Comparison of ENCODE assay signal across 18 cellular contexts in the genomic region with DNA sequence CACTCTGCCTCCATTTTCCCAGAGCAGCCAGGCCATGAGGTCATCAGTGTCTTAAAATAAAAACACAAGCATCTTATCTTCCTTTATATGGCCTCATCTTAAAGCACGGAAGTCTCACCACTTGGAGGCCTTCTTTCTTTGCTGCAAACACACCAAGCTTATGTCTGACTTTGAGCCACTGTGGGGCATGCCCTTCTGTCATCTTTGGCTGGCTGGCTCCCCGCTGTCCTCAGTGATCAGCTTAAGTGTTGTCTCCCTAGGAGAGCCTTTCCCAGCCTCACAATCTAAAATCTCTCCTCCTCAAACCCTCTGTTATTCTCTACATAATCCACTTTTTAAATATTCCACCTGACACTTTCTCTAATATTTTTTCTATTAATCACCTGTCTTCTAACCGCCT.
A peak's percentile ranks its signal among the peaks of the same experiment; 100 is the strongest.
DNase-seq lines count a peak whose midpoint lies in the region; ATAC-seq and TF ChIP-seq lines count a peak whose summit lies in the region.
"Had no signal": no experiment of that assay in that cellular context is flagged by ENCODE, and none has a peak within 500 bp of the region (broad histone marks: within the 10 kb centered on the region; RNA-seq: fewer than 3 reads in every experiment).

No MANE protein-coding gene starts in this region.

- peak overlapping the region; percentile 48 for H3K18ac ChIP-seq in IMR-90 (ENCODE audit: low read depth, low read length)

- dilution Hi-C loops in IMR-90 (cut with HindIII; ENCODE audit: low sequenced_read_pairs, unreplicated experiment) = no loop called here

- TF ChIP-seq RAD21 in IMR-90 (IDR thresholded peaks at IDR 0.05; ENCODE audit: low read length) = no peak

- peak overlapping the region; percentile 4; the same call in 1 of the 2 replicates for H2AK5ac ChIP-seq in IMR-90 (ENCODE audit: low read depth, low read length)

- H3K9ac ChIP-seq in IMR-90 (ENCODE audit: low read depth, low read length) (no peak overlapping the region), skeletal muscle tissue (ENCODE audit: low read depth in 1 of 3, low read length in 3 of 3) (no peak overlapping the region)

- no peaks in the 10 kb centered on the region for H4K20me1 ChIP-seq in IMR-90 (ENCODE audit: insufficient read depth, low read length)

- no peak overlapping the region for H2AFZ ChIP-seq in IMR-90 (replicated peaks; ENCODE audit: low read length, poor library complexity)

- in situ Hi-C loops in IMR-90 (cut with MboI; ENCODE audit: low sequenced_read_pairs) = no loop called here
- in situ Hi-C loops in brain microvascular endothelial cell (cut with HindIII; ENCODE audit: low pct_ligation_motif_present, low sequenced_read_pairs) = no loop called here

- intact Hi-C loops in IMR-90 (cut with micrococcal nuclease) = loop anchor here (10.0 kb wide), 1 partner anchor 728 kb away; no protein-coding TSS in a partner anchor
- intact Hi-C loops in lower lobe of right lung (cut with DNase I) = no loop called here
- intact Hi-C loops in lower leg skin (cut with DNase I; ENCODE audit: low total_unique reads) = no loop called here

- no peak overlapping the region for H4K91ac ChIP-seq in IMR-90 (ENCODE audit: insufficient read depth, low read depth, low read length)

- peak overlapping the region; percentile 41; the same call in 1 of the 2 replicates for H2BK120ac ChIP-seq in IMR-90 (ENCODE audit: low read depth, low read length)

- H3K4me3 ChIP-seq in IMR-90 (ENCODE audit: insufficient read depth, low read depth, low read length) (no peak overlapping the region), brain microvascular endothelial cell (ENCODE audit: low read depth, low read length) (no peak overlapping the region), lower lobe of right lung (no peak overlapping the region), skeletal muscle tissue (ENCODE audit: low read length in 3 of 3) (no peak overlapping the region), lower leg skin (ENCODE audit: low read depth, poor library complexity, severe bottlenecking) (no peak overlapping the region)

- H3K23ac ChIP-seq in IMR-90 (ENCODE audit: low read depth, low read length) = peak overlapping the region; percentile 4; the same call in 1 of the 2 replicates

- 0 out of 2 replicates have a peak, but pooled peaks cover 3% of the 10 kb centered on the region for H3K9me1 ChIP-seq in IMR-90 (ENCODE audit: insufficient read depth, low read length)

- no peak overlapping the region for H2BK15ac ChIP-seq in IMR-90 (ENCODE audit: low read depth, low read length)

- DNase-seq in IMR-90 = no peak
- DNase-seq in brain microvascular endothelial cell = no peak
- DNase-seq in lower lobe of right lung = no peak
- DNase-seq in lower leg skin (ENCODE audit: low spot score in 2 of 2) = no peak
- no peak for DNase-seq in A172 (ENCODE audit: low spot score)
- DNase-seq in activated naive CD4-positive, alpha-beta T cell treated with anti-CD3 and anti-CD28 coated beads, Interleukin-2, amount 50 U/mL, for 16 hours = no peak
- DNase-seq: ACHN, AML-193, GF-D8, GOT3, HFFc6, KG1, NCI-H1436, NCI-H2029 treated with DMSO at 0.1 percent for 48 hours, NCI-H774, RPMI8226 had no signal

- H3K14ac ChIP-seq in IMR-90 (replicated peaks; ENCODE audit: low read depth, low read length) = 0 out of 2 replicates have a peak overlapping the region, but pooled peaks have one; percentile 18

- H3K4ac ChIP-seq in IMR-90 (ENCODE audit: low read depth, low read length) = 0 out of 2 replicates have a peak overlapping the region, but pooled peaks have one; percentile 15

- no peaks in the 10 kb centered on the region for H3K79me1 ChIP-seq in IMR-90 (ENCODE audit: low read depth in 1 of 2, low read length in 2 of 2)

- 50% methylated on average over 2 of the region's 3 CpGs; no CpG with 5 or more reads in 1 of the 2 experiments for WGBS in IMR-90 (ENCODE audit: extremely low coverage in 2 of 2, insufficient read length in 1 of 2), 2 experiments
- 92 to 94% methylated on average over 3 of the region's 3 CpGs for WGBS in lower leg skin, 2 donors

- peaks cover 12% of the 10 kb centered on the region for H3K4me1 ChIP-seq in IMR-90 (ENCODE audit: control insufficient read depth, insufficient read depth, low read length)
- H3K4me1 ChIP-seq in lower lobe of right lung = peaks cover 11% of the 10 kb centered on the region
- peaks cover 0 to 3% (median 0%) of the 10 kb centered on the region in 3 donors for H3K4me1 ChIP-seq in skeletal muscle tissue (ENCODE audit: control insufficient read depth in 3 of 3, insufficient read depth in 3 of 3, low read length in 3 of 3)

- H2AK9ac ChIP-seq in IMR-90 (replicated peaks; ENCODE audit: low read depth, low read length, poor library complexity) = no peak overlapping the region

- TF ChIP-seq CTCF in IMR-90 (conservative IDR thresholded peaks at IDR 0.05; ENCODE audit: low read depth, low read length) (no peak), brain microvascular endothelial cell (IDR thresholded peaks at IDR 0.05; ENCODE audit: low read depth, low read length, missing control alignments) (no peak), lower lobe of right lung (IDR thresholded peaks at IDR 0.05) (no peak), lower leg skin (IDR thresholded peaks at IDR 0.05) (no peak)

- POLR2A ChIA-PET in IMR-90 (lab: Charles Lee; ENCODE audit: unreplicated experiment) = no interaction called here

- H3K27me3 ChIP-seq in IMR-90 (ENCODE audit: control insufficient read depth, insufficient read depth, low read length) (no peaks in the 10 kb centered on the region), brain microvascular endothelial cell (replicated peaks) (no peaks in the 10 kb centered on the region), lower lobe of right lung (ENCODE audit: low read depth) (no peaks in the 10 kb centered on the region), skeletal muscle tissue (ENCODE audit: control insufficient read depth in 3 of 3, insufficient read depth in 3 of 3, low read length in 3 of 3) (no peaks in the 10 kb centered on the region)

- 0 out of 2 replicates have a peak overlapping the region, but pooled peaks have one; percentile 41 for H2BK20ac ChIP-seq in IMR-90 (ENCODE audit: low read depth, low read length)

- CTCF ChIA-PET in IMR-90 (lab: Yijun Ruan, JAX) = interaction anchor here (0.9 to 1.1 kb wide), 2 partner anchors 11 to 16 kb away, joined by 3 read pairs; no protein-coding TSS in a partner anchor

- no TSS peak for BruUV-seq in IMR-90 (replicated peaks; lab: Mats Ljungman, UMichigan)

- no peak for ATAC-seq in IMR-90 (ENCODE audit: low read depth)
- no peak for ATAC-seq in lower lobe of right lung
- ATAC-seq in HG03439 (IDR thresholded peaks at IDR 0.05; ENCODE audit: unreplicated experiment) = no peak

- no peak overlapping the region for H3K56ac ChIP-seq in IMR-90 (ENCODE audit: extremely low read depth, insufficient read depth, low read length)

- H3K4me2 ChIP-seq in IMR-90 (ENCODE audit: low read depth, low read length) = no peak overlapping the region

- no peak overlapping the region for H2BK5ac ChIP-seq in IMR-90 (ENCODE audit: low read depth, low read length, poor library complexity, severe bottlenecking)

- H4K5ac ChIP-seq in IMR-90 (ENCODE audit: low read depth, low read length) = peak overlapping the region; percentile 40

- H3K9me3 ChIP-seq in IMR-90 (ENCODE audit: control insufficient read depth, insufficient read depth, low read length) (no peaks in the 10 kb centered on the region), lower lobe of right lung (no peaks in the 10 kb centered on the region), skeletal muscle tissue (ENCODE audit: control insufficient read depth in 3 of 3, low read length in 3 of 3) (no peaks in the 10 kb centered on the region)

- H3K36me3 ChIP-seq in IMR-90 (ENCODE audit: control insufficient read depth, insufficient read depth, low read length) (no peaks in the 10 kb centered on the region), brain microvascular endothelial cell (replicated peaks) (no peaks in the 10 kb centered on the region), lower lobe of right lung (no peaks in the 10 kb centered on the region), skeletal muscle tissue (ENCODE audit: control insufficient read depth in 3 of 3, insufficient read depth in 3 of 3, low read length in 3 of 3) (no peaks in the 10 kb centered on the region)

- peak overlapping the region; percentile 10; the same call in 1 of the 2 replicates for H3K27ac ChIP-seq in IMR-90 (ENCODE audit: insufficient read depth, low read length)
- H3K27ac ChIP-seq in brain microvascular endothelial cell = peak overlapping the region; percentile 54
- peak overlapping the region; percentile 28 for H3K27ac ChIP-seq in lower lobe of right lung
- peak overlapping the region; percentile 59 for H3K27ac ChIP-seq in skeletal muscle tissue (ENCODE audit: low read depth, low read length)

- TF ChIP-seq POLR2A in IMR-90 (IDR thresholded peaks at IDR 0.05; ENCODE audit: low read depth, low read length) = no peak
- TF ChIP-seq POLR2A in lower leg skin (IDR thresholded peaks at IDR 0.05) = no peak

- peak overlapping the region in 1 of 2 experiments; percentile 60; a peak in 1 of 4 replicates for H4K8ac ChIP-seq in IMR-90 (ENCODE audit: low read depth in 2 of 2, low read length in 2 of 2)

TF ChIP-seq in IMR-90, 13 proteins besides CTCF, POLR2A, EP300 and RAD21:
- no peak for TF ChIP-seq BHLHE40 (IDR thresholded peaks at IDR 0.05; ENCODE audit: low read depth, low read length)
- TF ChIP-seq MAZ (IDR thresholded peaks at IDR 0.05; ENCODE audit: borderline replicate concordance, low read depth, low read length) = no peak
- TF ChIP-seq MXI1 (IDR thresholded peaks at IDR 0.05; ENCODE audit: borderline replicate concordance, low read depth, low read length) = no peak
- TF ChIP-seq CHD1 (IDR thresholded peaks at IDR 0.05; ENCODE audit: low read depth, low read length) = no peak
- TF ChIP-seq NFE2L2 (IDR thresholded peaks at IDR 0.05; ENCODE audit: low read depth, low read length) = no peak
- TF ChIP-seq RCOR1 (IDR thresholded peaks at IDR 0.05; ENCODE audit: insufficient replicate concordance, low read length) = no peak
- no peak for TF ChIP-seq FOS (IDR thresholded peaks at IDR 0.05; ENCODE audit: low read depth, low read length)
- TF ChIP-seq, protein P1, sequence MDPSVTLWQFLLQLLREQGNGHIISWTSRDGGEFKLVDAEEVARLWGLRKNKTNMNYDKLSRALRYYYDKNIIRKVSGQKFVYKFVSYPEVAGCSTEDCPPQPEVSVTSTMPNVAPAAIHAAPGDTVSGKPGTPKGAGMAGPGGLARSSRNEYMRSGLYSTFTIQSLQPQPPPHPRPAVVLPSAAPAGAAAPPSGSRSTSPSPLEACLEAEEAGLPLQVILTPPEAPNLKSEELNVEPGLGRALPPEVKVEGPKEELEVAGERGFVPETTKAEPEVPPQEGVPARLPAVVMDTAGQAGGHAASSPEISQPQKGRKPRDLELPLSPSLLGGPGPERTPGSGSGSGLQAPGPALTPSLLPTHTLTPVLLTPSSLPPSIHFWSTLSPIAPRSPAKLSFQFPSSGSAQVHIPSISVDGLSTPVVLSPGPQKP (IDR thresholded peaks at IDR 0.05; ENCODE audit: borderline replicate concordance, low read depth, low read length) = no peak
- no peak for TF ChIP-seq RFX5 (IDR thresholded peaks at IDR 0.05; ENCODE audit: low read depth, low read length)
